In the genomic region with DNA sequence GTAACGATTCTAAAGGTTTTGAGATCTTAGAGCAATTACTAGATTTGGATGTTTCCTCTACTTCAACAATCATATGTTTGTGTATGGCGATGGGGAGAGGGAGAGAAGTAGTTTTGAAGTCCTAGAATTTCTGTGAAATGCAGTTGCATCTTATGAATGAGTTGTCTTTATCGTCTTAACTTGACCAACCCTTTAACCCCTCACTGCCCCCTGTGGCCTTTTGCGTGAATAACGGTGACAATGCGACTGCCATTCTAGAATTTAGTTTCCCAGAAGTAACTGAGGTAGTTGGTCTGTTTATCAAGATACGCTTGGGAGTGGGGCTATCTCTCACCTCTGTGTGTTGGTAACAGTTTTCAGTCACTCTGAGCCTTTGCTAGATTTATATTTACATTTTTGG, we compare ENCODE assay signal across 13 cellular contexts.
A peak's percentile ranks its signal among the peaks of the same experiment; 100 is the strongest.
DNase-seq lines count a peak whose midpoint lies in the region; ATAC-seq, FAIRE-seq and TF ChIP-seq lines count a peak whose summit lies in the region.
"Had no signal": no experiment of that assay in that cellular context is flagged by ENCODE, and none has a peak within 500 bp of the region (broad histone marks: within the 10 kb centered on the region; RNA-seq: fewer than 3 reads in every experiment).

No MANE protein-coding gene starts in this region.

- H3K9me3 Mint-ChIP-seq in CD14-positive monocyte (peaks cover 0 to 2% (median 0%) of the 10 kb centered on the region in 7 donors), astrocyte (ENCODE audit: unreplicated experiment) (no peaks in the 10 kb centered on the region)

- no peaks in the 10 kb centered on the region for H3K4me1 ChIP-seq in astrocyte (ENCODE audit: insufficient read depth, low read length)
- no peaks in the 10 kb centered on the region for H3K4me1 ChIP-seq in vagina
- H3K4me1 ChIP-seq: uterus had no signal

- TF ChIP-seq CTCF in CD14-positive monocyte (IDR thresholded peaks at IDR 0.05) (peak; percentile 12), astrocyte (IDR thresholded peaks at IDR 0.05; ENCODE audit: insufficient read depth, low read depth, low read length) (peak; percentile 6), vagina (IDR thresholded peaks at IDR 0.05) (no peak)

- H3K4me2 ChIP-seq in astrocyte (ENCODE audit: low read length), result no peak overlapping the region

- H3K36me3 ChIP-seq in astrocyte (ENCODE audit: insufficient read depth, low read length) (no peaks in the 10 kb centered on the region), vagina (no peaks in the 10 kb centered on the region)
- H3K36me3 ChIP-seq: uterus had no signal

- intact Hi-C loops in CD14-positive monocyte (cut with micrococcal nuclease), result no loop called here
- intact Hi-C loops in vagina (cut with DNase I), result no loop called here

- H4K20me1 ChIP-seq in astrocyte (ENCODE audit: insufficient read depth, low read length), result no peaks in the 10 kb centered on the region

- H3K27me3 ChIP-seq in astrocyte (ENCODE audit: insufficient read depth, low read length), result no peaks in the 10 kb centered on the region
- H3K27me3 ChIP-seq in vagina, result no peaks in the 10 kb centered on the region
- H3K27me3 ChIP-seq: uterus had no signal

- H3K4me3 ChIP-seq in astrocyte (ENCODE audit: insufficient read depth, low read depth, low read length) (no peak overlapping the region), vagina (no peak overlapping the region)
- H3K4me3 ChIP-seq: SK-N-MC, uterus had no signal

- H2AFZ ChIP-seq in astrocyte (ENCODE audit: low read depth, low read length), result no peak overlapping the region

- H3K9me3 ChIP-seq in astrocyte (ENCODE audit: insufficient read depth, low read depth, low read length), result no peaks in the 10 kb centered on the region
- no peaks in the 10 kb centered on the region for H3K9me3 ChIP-seq in T-helper 17 cell (ENCODE audit: control insufficient read depth, low read length, poor library complexity, severe bottlenecking)
- H3K9me3 ChIP-seq in vagina, result no peaks in the 10 kb centered on the region
- H3K9me3 ChIP-seq: uterus had no signal

- H3K27ac ChIP-seq in astrocyte (ENCODE audit: low read depth, low read length) (no peak overlapping the region), vagina (no peak overlapping the region)
- H3K27ac ChIP-seq: SK-N-MC, uterus had no signal

- H3K36me3 Mint-ChIP-seq in CD14-positive monocyte (peaks cover 2 to 6% of the 10 kb centered on the region in 2 donors), astrocyte (ENCODE audit: low read depth, unreplicated experiment) (no peaks in the 10 kb centered on the region), T-helper 17 cell (ENCODE audit: low read depth) (no peaks in the 10 kb centered on the region)
- H3K36me3 Mint-ChIP-seq: activated CD8-positive, alpha-beta memory T cell treated with anti-CD3 and anti-CD28 coated beads, Interleukin-2, amount 10 ng/mL, durations not matched to agents 7 days and 5 days had no signal

- no peak overlapping the region for H3K9ac ChIP-seq in astrocyte (ENCODE audit: low read length)

- DNase-seq in CD14-positive monocyte (ENCODE audit: low spot score) (no peak), HuH-7 (ENCODE audit: low spot score) (peak; percentile 7), astrocyte (ENCODE audit: low read depth) (no peak), COLO829 (ENCODE audit: low spot score) (no peak), T-helper 17 cell (no peak), NCI-H2107 (lab: John Stamatoyannopoulos, UW) (no peak), vagina (ENCODE audit: extremely low spot score in 2 of 2) (no peak)
- DNase-seq: activated CD8-positive, alpha-beta memory T cell treated with anti-CD3 and anti-CD28 coated beads, Interleukin-2, amount 10 ng/mL, durations not matched to agents 7 days and 5 days; left ventricle myocardium superior; NCI-H187; uterus had no signal

- TF ChIP-seq POLR2A in vagina (IDR thresholded peaks at IDR 0.05), result no peak

- H3K27me3 Mint-ChIP-seq in CD14-positive monocyte (ENCODE audit: low read depth in 3 of 3) (peaks cover 0 to 2% (median 0%) of the 10 kb centered on the region in 3 donors), astrocyte (ENCODE audit: low read depth, unreplicated experiment) (no peaks in the 10 kb centered on the region), T-helper 17 cell (no peaks in the 10 kb centered on the region)
- H3K27me3 Mint-ChIP-seq: activated CD8-positive, alpha-beta memory T cell treated with anti-CD3 and anti-CD28 coated beads, Interleukin-2, amount 10 ng/mL, durations not matched to agents 7 days and 5 days had no signal

- H3K27ac Mint-ChIP-seq in CD14-positive monocyte (no peak overlapping the region), astrocyte (ENCODE audit: unreplicated experiment) (no peak overlapping the region), T-helper 17 cell (no peak overlapping the region)
- H3K27ac Mint-ChIP-seq: activated CD8-positive, alpha-beta memory T cell treated with anti-CD3 and anti-CD28 coated beads, Interleukin-2, amount 10 ng/mL, durations not matched to agents 7 days and 5 days had no signal

- no peaks in the 10 kb centered on the region for H3K4me1 Mint-ChIP-seq in CD14-positive monocyte
- peaks cover 6% of the 10 kb centered on the region for H3K4me1 Mint-ChIP-seq in astrocyte (ENCODE audit: low read depth, unreplicated experiment)
- no peaks in the 10 kb centered on the region for H3K4me1 Mint-ChIP-seq in T-helper 17 cell
- H3K4me1 Mint-ChIP-seq: activated CD8-positive, alpha-beta memory T cell treated with anti-CD3 and anti-CD28 coated beads, Interleukin-2, amount 10 ng/mL, durations not matched to agents 7 days and 5 days had no signal

- H3K79me2 ChIP-seq in astrocyte (ENCODE audit: insufficient read depth, low read length), result no peaks in the 10 kb centered on the region

- ATAC-seq in GM18511 (IDR thresholded peaks at IDR 0.05; ENCODE audit: unreplicated experiment), result peak; percentile 55
- ATAC-seq in T-helper 17 cell, result no peak
- ATAC-seq: activated CD8-positive, alpha-beta memory T cell treated with anti-CD3 and anti-CD28 coated beads, Interleukin-2, amount 10 ng/mL, durations not matched to agents 7 days and 5 days; left ventricle myocardium superior had no signal

- no peak overlapping the region for H3K4me3 Mint-ChIP-seq in CD14-positive monocyte
- H3K4me3 Mint-ChIP-seq in astrocyte (ENCODE audit: unreplicated experiment), result no peak overlapping the region
- H3K4me3 Mint-ChIP-seq in T-helper 17 cell, result no peak overlapping the region
- H3K4me3 Mint-ChIP-seq: activated CD8-positive, alpha-beta memory T cell treated with anti-CD3 and anti-CD28 coated beads, Interleukin-2, amount 10 ng/mL, durations not matched to agents 7 days and 5 days had no signal

- FAIRE-seq in astrocyte (lab: Jason Lieb, UNC), result no peak

Comparison
In these comparisons a context has a peak if more than half of its experiments do, and no peak if none do; other contexts are left out.
1. CTCF ChIP-seq: peak in CD14-positive monocyte (single experiment) and astrocyte (single experiment); none in vagina (0 of 3).